10 cellular contexts compared by ENCODE assay signal in genomic region chr3:23797490-23797889, GRCh38. TPM values are rescaled to one million over a fixed set of nuclear protein-coding genes. Genes with fewer than 3 reads are reported as not detected.
DNase-seq lines count a peak whose midpoint lies in the region; ATAC-seq and TF ChIP-seq lines count a peak whose summit lies in the region.
"Had no signal": no experiment of that assay in that cellular context is flagged by ENCODE, and none has a peak within 500 bp of the region (broad histone marks: within the 10 kb centered on the region; RNA-seq: fewer than 3 reads in every experiment).

No MANE protein-coding gene starts in this region.

- H3K27me3 ChIP-seq in Caco-2 (replicated peaks; ENCODE audit: control insufficient read depth, insufficient read depth, low read length) (no peaks in the 10 kb centered on the region), PC-3 (ENCODE audit: low read length) (no peaks in the 10 kb centered on the region)

- peak; percentile 85 to 91 for ATAC-seq in activated naive CD4-positive, alpha-beta T cell treated with anti-CD3 and anti-CD28 coated beads, Interleukin-2, amount 50 U/mL, for 72 hours
- ATAC-seq in GM21825 (IDR thresholded peaks at IDR 0.05; ENCODE audit: unreplicated experiment): peak; percentile 86
- peak; percentile 92 for ATAC-seq in HG03432 (IDR thresholded peaks at IDR 0.05; ENCODE audit: unreplicated experiment)
- ATAC-seq in stimulated activated naive CD8-positive, alpha-beta T cell treated with anti-CD3 and anti-CD28 coated beads, Interleukin-15, amount 100 ng/mL, for 72 hours: peak; percentile 83
- no peak for ATAC-seq in PC-3

- H3K36me3 Mint-ChIP-seq in activated naive CD4-positive, alpha-beta T cell treated with anti-CD3 and anti-CD28 coated beads, Interleukin-2, amount 50 U/mL, for 72 hours: no peaks in the 10 kb centered on the region
- no peaks in the 10 kb centered on the region for H3K36me3 Mint-ChIP-seq in Caco-2 (ENCODE audit: insufficient read depth, unreplicated experiment)

- no peak overlapping the region for H3K27ac ChIP-seq in PC-3 (ENCODE audit: low read length)

- no peaks in the 10 kb centered on the region for H3K79me2 ChIP-seq in PC-3 (ENCODE audit: low read length)

- no peaks in the 10 kb centered on the region for H3K4me1 ChIP-seq in Caco-2
- H3K4me1 ChIP-seq in PC-3 (ENCODE audit: insufficient read depth, low read length): no peaks in the 10 kb centered on the region

- no peak for DNase-seq in activated naive CD4-positive, alpha-beta T cell treated with anti-CD3 and anti-CD28 coated beads, Interleukin-2, amount 50 U/mL, for 72 hours (ENCODE audit: low spot score in 2 of 2)
- DNase-seq in activated naive CD4-positive, alpha-beta T cell treated with Interleukin-2 at 50 U/mL for 16 hours: no peak
- no peak for DNase-seq in stimulated activated naive CD8-positive, alpha-beta T cell treated with anti-CD3 and anti-CD28 coated beads, Interleukin-15, amount 100 ng/mL, for 72 hours
- no peak for DNase-seq in Caco-2
- DNase-seq in activated CD4-positive, alpha-beta T cell treated with anti-CD3 and anti-CD28 coated beads, Interleukin-2, amount 50 U/mL, for 48 hours: no peak
- no peak for DNase-seq in PC-3
- DNase-seq: activated naive CD4-positive, alpha-beta T cell; small intestine had no signal

- no peak overlapping the region for H3K4me2 ChIP-seq in PC-3 (ENCODE audit: low read length)

- H3K9ac ChIP-seq in PC-3 (ENCODE audit: low read length): no peak overlapping the region

- H3K27me3 Mint-ChIP-seq in stimulated activated naive CD8-positive, alpha-beta T cell treated with anti-CD3 and anti-CD28 coated beads, Interleukin-15, amount 100 ng/mL, for 72 hours: peaks cover 30% of the 10 kb centered on the region
- H3K27me3 Mint-ChIP-seq in Caco-2 (ENCODE audit: insufficient read depth, unreplicated experiment): no peaks in the 10 kb centered on the region

- H3K9me3 Mint-ChIP-seq in activated naive CD4-positive, alpha-beta T cell treated with anti-CD3 and anti-CD28 coated beads, Interleukin-2, amount 50 U/mL, for 72 hours: no peaks in the 10 kb centered on the region
- H3K9me3 Mint-ChIP-seq in stimulated activated naive CD8-positive, alpha-beta T cell treated with anti-CD3 and anti-CD28 coated beads, Interleukin-15, amount 100 ng/mL, for 72 hours: no peaks in the 10 kb centered on the region
- no peaks in the 10 kb centered on the region for H3K9me3 Mint-ChIP-seq in Caco-2 (ENCODE audit: unreplicated experiment)

- no peak overlapping the region for H2AFZ ChIP-seq in PC-3 (ENCODE audit: low read length)

- H3K36me3 ChIP-seq in Caco-2 (ENCODE audit: control insufficient read depth, insufficient read depth, low read length): no peaks in the 10 kb centered on the region
- H3K36me3 ChIP-seq in PC-3 (ENCODE audit: low read depth, low read length): no peaks in the 10 kb centered on the region

- no peaks in the 10 kb centered on the region for H3F3A ChIP-seq in PC-3 (ENCODE audit: low read length, unreplicated experiment)

- BruUV-seq in Caco-2 (replicated peaks; lab: Mats Ljungman, UMichigan) (no TSS peak), PC-3 (replicated peaks; lab: Mats Ljungman, UMichigan) (no TSS peak)

- no peaks in the 10 kb centered on the region for H4K20me1 ChIP-seq in PC-3 (ENCODE audit: low read length)

- peak overlapping the region in 1 of 2 donors; percentile 37 for H3K4me3 Mint-ChIP-seq in stimulated activated naive CD8-positive, alpha-beta T cell treated with anti-CD3 and anti-CD28 coated beads, Interleukin-15, amount 100 ng/mL, for 72 hours
- H3K4me3 Mint-ChIP-seq in Caco-2 (ENCODE audit: unreplicated experiment): no peak overlapping the region

- TF ChIP-seq CTCF in Caco-2 (IDR thresholded peaks at IDR 0.05; ENCODE audit: insufficient read depth in 1 of 2, low read depth in 1 of 2, low read length in 1 of 2, severe bottlenecking in 1 of 2, unreplicated experiment in 1 of 2) (no peak), PC-3 (conservative IDR thresholded peaks at IDR 0.05; ENCODE audit: low read depth, low read length) (no peak)

- H3K4me3 ChIP-seq in Caco-2 (ENCODE audit: low read depth, low read length): no peak overlapping the region
- H3K4me3 ChIP-seq in PC-3 (ENCODE audit: low read length): no peak overlapping the region

- H3K9me3 ChIP-seq in Caco-2 (no peaks in the 10 kb centered on the region), PC-3 (ENCODE audit: low read length) (no peaks in the 10 kb centered on the region)

- CTCF ChIA-PET in Caco-2 (lab: Charles Lee): no interaction called here
- CTCF ChIA-PET in PC-3 (lab: Charles Lee): no interaction called here

- POLR2A ChIA-PET in Caco-2 (lab: Charles Lee): interaction anchor here (0.7 kb wide), 1 partner anchor 176 kb away, joined by 3 read pairs; no protein-coding TSS in a partner anchor
- POLR2A ChIA-PET in PC-3 (lab: Charles Lee; ENCODE audit: unreplicated experiment): no interaction called here

- peaks cover 23% of the 10 kb centered on the region for H3K4me1 Mint-ChIP-seq in stimulated activated naive CD8-positive, alpha-beta T cell treated with anti-CD3 and anti-CD28 coated beads, Interleukin-15, amount 100 ng/mL, for 72 hours
- no peaks in the 10 kb centered on the region for H3K4me1 Mint-ChIP-seq in Caco-2 (ENCODE audit: low read depth, unreplicated experiment)

- no peaks in the 10 kb centered on the region for H3K9me2 ChIP-seq in PC-3 (replicated peaks; ENCODE audit: low read length)

- H3K27ac Mint-ChIP-seq in activated naive CD4-positive, alpha-beta T cell treated with anti-CD3 and anti-CD28 coated beads, Interleukin-2, amount 50 U/mL, for 72 hours: peak overlapping the region in 1 of 2 donors; percentile 41
- H3K27ac Mint-ChIP-seq in stimulated activated naive CD8-positive, alpha-beta T cell treated with anti-CD3 and anti-CD28 coated beads, Interleukin-15, amount 100 ng/mL, for 72 hours: no peak overlapping the region
- H3K27ac Mint-ChIP-seq in Caco-2 (ENCODE audit: unreplicated experiment): no peak overlapping the region

- intact Hi-C loops in Caco-2 (cut with micrococcal nuclease; ENCODE audit: unreplicated experiment) (no loop called here), PC-3 (cut with micrococcal nuclease) (no loop called here)

RNA-seq across cellular contexts. Expression of gene UBE2E1, which starts 8.3 kb away (rescaled TPM):
- 10 to 100 TPM; 29.6 to 82.2 TPM for total RNA-seq in activated naive CD4-positive, alpha-beta T cell treated with anti-CD3 and anti-CD28 coated beads, Interleukin-2, amount 50 U/mL, for 72 hours
- total RNA-seq in Caco-2 (2022): 98.6 and 104 TPM in 2 replicates
- 90.1 and 117 TPM in 2 replicates for total RNA-seq in PC-3 (2014; rRNA removed)
